1 cellular context compared by ENCODE assay signal in genomic region chr13:97018029-97018819, GRCh38.
TF ChIP-seq lines count a peak whose summit lies in the region.

No MANE protein-coding gene starts in this region.

TF ChIP-seq in SK-N-SH treated with all-trans-retinoic acid at 6 μM for 48 hours, 23 proteins besides CTCF, POLR2A, EP300 and RAD21 (continued from another document):
- TF ChIP-seq CREB5 (CRISPR knock-in tag; IDR thresholded peaks at IDR 0.05; ENCODE audit: low read depth), result no peak
- TF ChIP-seq RARB (CRISPR knock-in tag; IDR thresholded peaks at IDR 0.05), result no peak
- TF ChIP-seq CSDC2 (CRISPR knock-in tag; IDR thresholded peaks at IDR 0.05), result no peak
- TF ChIP-seq CSRNP3 (CRISPR knock-in tag; IDR thresholded peaks at IDR 0.05), result no peak
